16 cellular contexts compared by ENCODE assay signal in genomic region chr5:96741911-96742310, GRCh38.
A peak's percentile ranks its signal among the peaks of the same experiment; 100 is the strongest.
DNase-seq lines count a peak whose midpoint lies in the region; ATAC-seq and TF ChIP-seq lines count a peak whose summit lies in the region.
"Had no signal": no experiment of that assay in that cellular context is flagged by ENCODE, and none has a peak within 500 bp of the region (broad histone marks: within the 10 kb centered on the region; RNA-seq: fewer than 3 reads in every experiment).

No MANE protein-coding gene starts in this region.

- no peaks in the 10 kb centered on the region for H3K27me3 Mint-ChIP-seq in activated naive CD4-positive, alpha-beta T cell treated with anti-CD3 and anti-CD28 coated beads for 36 hours (ENCODE audit: low read depth)
- H3K27me3 Mint-ChIP-seq in activated naive CD8-positive, alpha-beta T cell treated with anti-CD3 and anti-CD28 coated beads for 36 hours = no peaks in the 10 kb centered on the region
- H3K27me3 Mint-ChIP-seq: activated CD4-positive, alpha-beta T cell treated with anti-CD3 and anti-CD28 coated beads, Interleukin-2, amount 10 ng/mL, durations not matched to agents 7 days and 5 days; naive thymus-derived CD4-positive, alpha-beta T cell had no signal

- peaks cover 42% of the 10 kb centered on the region for H3K4me1 Mint-ChIP-seq in activated naive CD4-positive, alpha-beta T cell treated with anti-CD3 and anti-CD28 coated beads for 36 hours (ENCODE audit: low read depth)
- peaks cover 21% of the 10 kb centered on the region for H3K4me1 Mint-ChIP-seq in activated naive CD8-positive, alpha-beta T cell treated with anti-CD3 and anti-CD28 coated beads for 36 hours
- H3K4me1 Mint-ChIP-seq: activated CD4-positive, alpha-beta T cell treated with anti-CD3 and anti-CD28 coated beads, Interleukin-2, amount 10 ng/mL, durations not matched to agents 7 days and 5 days had no signal

- H3K9me3 ChIP-seq in lower lobe of right lung = no peaks in the 10 kb centered on the region
- no peaks in the 10 kb centered on the region for H3K9me3 ChIP-seq in upper lobe of right lung
- H3K9me3 ChIP-seq: SJCRH30 had no signal

- no peak overlapping the region for H3K27ac ChIP-seq in lower lobe of right lung
- no peak overlapping the region for H3K27ac ChIP-seq in upper lobe of right lung
- H3K27ac ChIP-seq: SJCRH30 had no signal

- CTCF ChIA-PET in activated naive CD4-positive, alpha-beta T cell treated with anti-CD3 and anti-CD28 coated beads for 36 hours (lab: Charles Lee) = interaction anchor here (0.6 to 3.6 kb wide), 9 partner anchors 8 to 420 kb away, joined by 3 to 19 read pairs (median 4); no protein-coding TSS in a partner anchor

- no peak for ATAC-seq in activated naive CD4-positive, alpha-beta T cell treated with anti-CD3 and anti-CD28 coated beads, Interleukin-2, amount 50 U/mL, for 72 hours
- peak; percentile 9 to 47 for ATAC-seq in lower lobe of right lung
- peak; percentile 57 for ATAC-seq in upper lobe of right lung
- ATAC-seq in GM21528 (IDR thresholded peaks at IDR 0.05; ENCODE audit: low FRiP score, unreplicated experiment) = no peak

- H3K36me3 Mint-ChIP-seq in activated naive CD4-positive, alpha-beta T cell treated with anti-CD3 and anti-CD28 coated beads for 36 hours (ENCODE audit: low read depth) = peaks cover 31% of the 10 kb centered on the region
- peaks cover 17 to 46% of the 10 kb centered on the region in 2 donors for H3K36me3 Mint-ChIP-seq in activated naive CD4-positive, alpha-beta T cell treated with anti-CD3 and anti-CD28 coated beads, Interleukin-2, amount 50 U/mL, for 72 hours
- H3K36me3 Mint-ChIP-seq in activated naive CD8-positive, alpha-beta T cell treated with anti-CD3 and anti-CD28 coated beads for 36 hours = peaks cover 29% of the 10 kb centered on the region

- intact Hi-C loops in activated naive CD4-positive, alpha-beta T cell treated with anti-CD3 and anti-CD28 coated beads for 36 hours (cut with micrococcal nuclease) = no loop called here
- intact Hi-C loops in lower lobe of right lung (cut with DNase I) = no loop called here
- intact Hi-C loops in upper lobe of right lung (cut with DNase I) = no loop called here

- H3K4me3 Mint-ChIP-seq in activated naive CD4-positive, alpha-beta T cell treated with anti-CD3 and anti-CD28 coated beads for 36 hours = no peak overlapping the region
- H3K4me3 Mint-ChIP-seq in activated naive CD8-positive, alpha-beta T cell treated with anti-CD3 and anti-CD28 coated beads for 36 hours = no peak overlapping the region
- H3K4me3 Mint-ChIP-seq: activated CD4-positive, alpha-beta T cell treated with anti-CD3 and anti-CD28 coated beads, Interleukin-2, amount 10 ng/mL, durations not matched to agents 7 days and 5 days; endodermal cell; naive thymus-derived CD4-positive, alpha-beta T cell had no signal

- peaks cover 3% of the 10 kb centered on the region for H3K9me3 Mint-ChIP-seq in activated naive CD4-positive, alpha-beta T cell treated with anti-CD3 and anti-CD28 coated beads for 36 hours
- H3K9me3 Mint-ChIP-seq in activated naive CD4-positive, alpha-beta T cell treated with anti-CD3 and anti-CD28 coated beads, Interleukin-2, amount 50 U/mL, for 72 hours = peaks cover 0 to 8% of the 10 kb centered on the region in 2 donors
- H3K9me3 Mint-ChIP-seq in activated naive CD8-positive, alpha-beta T cell treated with anti-CD3 and anti-CD28 coated beads for 36 hours = peaks cover 3% of the 10 kb centered on the region
- H3K9me3 Mint-ChIP-seq: activated CD4-positive, alpha-beta T cell treated with anti-CD3 and anti-CD28 coated beads, Interleukin-2, amount 10 ng/mL, durations not matched to agents 7 days and 5 days; endodermal cell; naive thymus-derived CD4-positive, alpha-beta T cell had no signal

- H3K4me3 ChIP-seq in lower lobe of right lung (no peak overlapping the region), upper lobe of right lung (no peak overlapping the region)
- H3K4me3 ChIP-seq: SJCRH30 had no signal

- peak overlapping the region; percentile 66 for H3K27ac Mint-ChIP-seq in activated naive CD4-positive, alpha-beta T cell treated with anti-CD3 and anti-CD28 coated beads for 36 hours
- H3K27ac Mint-ChIP-seq in activated naive CD4-positive, alpha-beta T cell treated with anti-CD3 and anti-CD28 coated beads, Interleukin-2, amount 50 U/mL, for 72 hours = peak overlapping the region in 1 of 2 donors; percentile 81
- H3K27ac Mint-ChIP-seq in activated naive CD8-positive, alpha-beta T cell treated with anti-CD3 and anti-CD28 coated beads for 36 hours = peak overlapping the region; percentile 73
- H3K27ac Mint-ChIP-seq: activated CD4-positive, alpha-beta T cell treated with anti-CD3 and anti-CD28 coated beads, Interleukin-2, amount 10 ng/mL, durations not matched to agents 7 days and 5 days; endodermal cell had no signal

- H3K36me3 ChIP-seq in lower lobe of right lung = peaks cover 100% of the 10 kb centered on the region
- peaks cover 98% of the 10 kb centered on the region for H3K36me3 ChIP-seq in upper lobe of right lung

- DNase-seq in activated naive CD4-positive, alpha-beta T cell treated with anti-CD3 and anti-CD28 coated beads for 36 hours = no peak
- DNase-seq in activated naive CD4-positive, alpha-beta T cell treated with anti-CD3 and anti-CD28 coated beads, Interleukin-2, amount 50 U/mL, for 72 hours (ENCODE audit: low spot score in 2 of 2) = no peak
- no peak for DNase-seq in activated naive CD8-positive, alpha-beta T cell treated with anti-CD3 and anti-CD28 coated beads for 36 hours
- DNase-seq in lower lobe of right lung = no peak
- no peak for DNase-seq in upper lobe of right lung
- DNase-seq in activated CD8-positive, alpha-beta memory T cell treated with anti-CD3 and anti-CD28 coated beads for 24 hours = no peak
- DNase-seq in putamen (ENCODE audit: low spot score) = no peak
- DNase-seq: activated CD4-positive, alpha-beta T cell treated with anti-CD3 and anti-CD28 coated beads, Interleukin-2, amount 10 ng/mL, durations not matched to agents 7 days and 5 days; endodermal cell; H7; naive thymus-derived CD4-positive, alpha-beta T cell; NCI-H446; SJCRH30; stimulated activated CD4-positive, alpha-beta T cell treated with anti-CD3 and anti-CD28 coated beads, Interleukin-15, amount 100 ng/mL, for 24 hours; T-helper 9 cell had no signal

- H3K4me1 ChIP-seq in lower lobe of right lung (peaks cover 4% of the 10 kb centered on the region), upper lobe of right lung (peaks cover 10% of the 10 kb centered on the region)
- H3K4me1 ChIP-seq: SJCRH30 had no signal

- H3K27me3 ChIP-seq in lower lobe of right lung (ENCODE audit: low read depth) (no peaks in the 10 kb centered on the region), upper lobe of right lung (no peaks in the 10 kb centered on the region)
- H3K27me3 ChIP-seq: SJCRH30 had no signal

- TF ChIP-seq CTCF in lower lobe of right lung (IDR thresholded peaks at IDR 0.05) (no peak), upper lobe of right lung (IDR thresholded peaks at IDR 0.05) (no peak)

Comparison
In these comparisons a context has a peak if more than half of its experiments do, and no peak if none do; other contexts are left out.
1. ATAC-seq: peak in lower lobe of right lung (2 of 2) and upper lobe of right lung (single experiment); none in activated naive CD4-positive, alpha-beta T cell treated with anti-CD3 and anti-CD28 coated beads, Interleukin-2, amount 50 U/mL, for 72 hours (0 of 2) and GM21528 (single experiment).